ENCODE assay signal across 7 cellular contexts in genomic region chr9:116687762-116688160, GRCh38. TPM values are rescaled to one million over a fixed set of nuclear protein-coding genes. Genes with fewer than 3 reads are reported as not detected.
DNase-seq lines count a peak whose midpoint lies in the region; ATAC-seq and TF ChIP-seq lines count a peak whose summit lies in the region.

No MANE protein-coding gene starts in this region.

- H2AFZ ChIP-seq in OCI-LY7 (ENCODE audit: low read length) = peak overlapping the region; percentile 62; the same call in 1 of the 2 replicates

- WGBS in aorta, 2 donors = 8 to 10% methylated on average over 7 of the region's 7 CpGs

- H3K9me3 ChIP-seq in OCI-LY7 (ENCODE audit: low read length) (peaks cover 11% of the 10 kb centered on the region), mononuclear cell (ENCODE audit: low read depth, low read length) (no peaks in the 10 kb centered on the region), aorta (ENCODE audit: control insufficient read depth, low read length) (no peaks in the 10 kb centered on the region)

- no TSS peak for BruUV-seq in OCI-LY7 (replicated peaks; lab: Mats Ljungman, UMichigan)

- H3K4me3 ChIP-seq in OCI-LY7 (ENCODE audit: low read depth, low read length, poor library complexity, severe bottlenecking) (peak overlapping the region; percentile 81), mononuclear cell (ENCODE audit: low read length) (peak overlapping the region; percentile 46), aorta (ENCODE audit: low read length in 2 of 2) (peak overlapping the region; percentile 70 to 91)

- peak overlapping the region; percentile 99 for H3K4me2 ChIP-seq in OCI-LY7 (ENCODE audit: low read length)

- no peaks in the 10 kb centered on the region for H4K20me1 ChIP-seq in OCI-LY7 (ENCODE audit: insufficient read depth, low read length)

- peaks cover 7% of the 10 kb centered on the region; the same call in 1 of the 2 replicates for H3K79me2 ChIP-seq in OCI-LY7 (ENCODE audit: insufficient read depth, low read depth, low read length)

- no peaks in the 10 kb centered on the region for H3K9me2 ChIP-seq in OCI-LY7 (ENCODE audit: insufficient read depth, low read length)

- intact Hi-C loops in OCI-LY7 (cut with micrococcal nuclease; ENCODE audit: unreplicated experiment) = no loop called here
- intact Hi-C loops in aorta (cut with DNase I) = no loop called here

- POLR2A ChIA-PET in OCI-LY7 (lab: Charles Lee) = interaction anchor here (0.8 to 2.3 kb wide), 4 partner anchors 9 to 76 kb away, joined by 3 to 19 read pairs (median 7); no protein-coding TSS in a partner anchor

- H3K4me1 ChIP-seq in OCI-LY7 (ENCODE audit: insufficient read depth, low read length, poor library complexity, severe bottlenecking) (peaks cover 27% of the 10 kb centered on the region), mononuclear cell (ENCODE audit: insufficient read depth, low read length) (peaks cover 20% of the 10 kb centered on the region), aorta (ENCODE audit: control insufficient read depth in 1 of 2, insufficient read depth in 2 of 2, low read length in 2 of 2) (peaks cover 3 to 4% of the 10 kb centered on the region in 2 donors)

- TF ChIP-seq CTCF in OCI-LY7 (conservative IDR thresholded peaks at IDR 0.05; ENCODE audit: low read length) = no peak

- ATAC-seq in GM18909 (IDR thresholded peaks at IDR 0.05; ENCODE audit: poor library complexity, unreplicated experiment) = peak; percentile 3
- peak; percentile 12 for ATAC-seq in aorta (ENCODE audit: low FRiP score)

- H3K36me3 ChIP-seq in OCI-LY7 (ENCODE audit: insufficient read depth, low read length) (no peaks in the 10 kb centered on the region), aorta (ENCODE audit: control insufficient read depth in 1 of 2, insufficient read depth in 2 of 2, low read length in 1 of 2) (no peaks in the 10 kb centered on the region)

- H3K27ac ChIP-seq in OCI-LY7 (ENCODE audit: low read depth, low read length, poor library complexity, severe bottlenecking) (no peak overlapping the region), aorta (ENCODE audit: low read depth in 1 of 2, low read length in 2 of 2) (no peak overlapping the region)

- CTCF ChIA-PET in OCI-LY7 (lab: Charles Lee; ENCODE audit: unreplicated experiment) = no interaction called here

- peak; percentile 19 for DNase-seq in OCI-LY7 (ENCODE audit: low spot score)
- DNase-seq in dermis blood vessel endothelial cell = peak; percentile 14
- DNase-seq in aorta = no peak
- DNase-seq in RPMI8226 = no peak
- no peak for DNase-seq in HUDEP-2 (lab: John Stamatoyannopoulos, UW; ENCODE audit: unreplicated experiment in 76 of 76)

- H3K27me3 ChIP-seq in mononuclear cell (ENCODE audit: insufficient read depth, low read length) = peaks cover 6% of the 10 kb centered on the region
- no peaks in the 10 kb centered on the region for H3K27me3 ChIP-seq in aorta (ENCODE audit: control insufficient read depth in 1 of 2, insufficient read depth in 2 of 2, low read length in 1 of 2)

RNA-seq across cellular contexts. Expression of gene TRIM32, which starts 0.7 kb away (rescaled TPM):
- total RNA-seq in OCI-LY7 (2014; rRNA removed; shearing (Covaris generic)) = 10.6 and 11.4 TPM in 2 replicates
- total RNA-seq in OCI-LY7 (2022) (13.9 and 14.3 TPM in 2 replicates), dermis blood vessel endothelial cell (19.3 and 21.6 TPM in 2 replicates), mononuclear cell (3.1 TPM), aorta (10 to 100 TPM; 19.9 to 25.5 TPM)
- polyA plus RNA-seq in aorta = 1 to 10 TPM; 3.3 to 6.4 TPM

Comparison
In these comparisons a context has a peak if more than half of its experiments do, and no peak if none do; other contexts are left out.
1. DNase-seq: peak in OCI-LY7 (single experiment) and dermis blood vessel endothelial cell (single experiment); none in aorta (0 of 2), RPMI8226 (single experiment) and HUDEP-2 (0 of 76).
2. Peak in every context shown above with its lines, with median percentiles within 50 percentile points of each other: H3K4me3 ChIP-seq.